Comparison of ENCODE assay signal across 2 cellular contexts in the genomic region with DNA sequence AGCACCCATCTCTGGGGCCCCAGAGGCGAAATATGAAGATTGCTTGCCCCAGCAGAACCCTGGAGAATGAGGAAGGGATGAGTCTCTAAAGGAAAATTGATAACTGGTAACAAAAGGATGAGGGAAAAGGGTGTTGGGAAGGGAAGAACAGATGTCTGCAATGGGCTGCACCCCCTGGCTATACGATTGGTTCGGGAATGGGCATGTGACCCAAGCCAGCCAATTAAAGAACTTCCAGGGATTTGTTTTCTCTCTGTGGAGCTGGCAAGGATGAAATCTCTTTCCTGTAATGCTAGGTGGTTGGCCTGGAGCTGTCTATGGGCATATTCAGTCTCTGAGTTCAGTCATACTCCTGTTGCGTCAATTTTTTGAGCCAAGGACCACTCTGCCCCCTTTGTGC.
TF ChIP-seq lines count a peak whose summit lies in the region.

No MANE protein-coding gene starts in this region.

TF ChIP-seq in HepG2, 621 proteins besides CTCF, POLR2A, EP300 and RAD21:
- TF ChIP-seq NFYC (CRISPR knock-in tag; IDR thresholded peaks at IDR 0.05) (peak; percentile 44), DR1 (CRISPR knock-in tag; IDR thresholded peaks at IDR 0.05) (no peak), ZBTB1 (CRISPR knock-in tag; IDR thresholded peaks at IDR 0.05; ENCODE audit: borderline replicate concordance) (no peak)

TF ChIP-seq in Ishikawa, 13 proteins besides CTCF, POLR2A, EP300 and RAD21:
- TF ChIP-seq USF1 (IDR thresholded peaks at IDR 0.05) (peak; percentile 77), NFIC (IDR thresholded peaks at IDR 0.05) (no peak)
